Comparison of ENCODE assay signal across 8 cellular contexts in genomic region chr3:182794455-182794773, GRCh38. TPM values are rescaled to one million over a fixed set of nuclear protein-coding genes. Genes with fewer than 3 reads are reported as not detected.
A peak's percentile ranks its signal among the peaks of the same experiment; 100 is the strongest.
DNase-seq lines count a peak whose midpoint lies in the region; ATAC-seq and TF ChIP-seq lines count a peak whose summit lies in the region.

No MANE protein-coding gene starts in this region.

- ATAC-seq in natural killer cell (no peak), HG02610 (IDR thresholded peaks at IDR 0.05; ENCODE audit: unreplicated experiment) (no peak), GM21529 (IDR thresholded peaks at IDR 0.05; ENCODE audit: unreplicated experiment) (no peak)

- H3K36me3 Mint-ChIP-seq in natural killer cell: no peaks in the 10 kb centered on the region

- H3K4me1 ChIP-seq in BLaER1 treated with 17β-estradiol and CSF1 and Interleukin-3, amounts not matched to agents 10 nM and 100 nM: peaks cover 24 to 36% (median 27%) of the 10 kb centered on the region in 10 experiments
- peaks cover 24% of the 10 kb centered on the region for H3K4me1 ChIP-seq in MM.1S (ENCODE audit: low read length)

- H3K4me3 Mint-ChIP-seq in natural killer cell: peak overlapping the region; percentile 94

- peaks cover 0 to 13% (median 0%) of the 10 kb centered on the region in 11 experiments; a peak in 5 of 22 replicates for H3K36me3 ChIP-seq in BLaER1 treated with 17β-estradiol and CSF1 and Interleukin-3, amounts not matched to agents 10 nM and 100 nM
- no peaks in the 10 kb centered on the region for H3K36me3 ChIP-seq in MM.1S (replicated peaks; ENCODE audit: insufficient read depth, low read length)

- no peaks in the 10 kb centered on the region for H3K9me3 ChIP-seq in BLaER1 treated with 17β-estradiol and CSF1 and Interleukin-3, amounts not matched to agents 10 nM and 100 nM (replicated peaks in 1 of 11)
- H3K9me3 ChIP-seq in MM.1S (replicated peaks; ENCODE audit: insufficient read depth, low read length): no peaks in the 10 kb centered on the region

- no peaks in the 10 kb centered on the region for H3K9me3 Mint-ChIP-seq in natural killer cell

- peak overlapping the region; percentile 48 for H2AFZ ChIP-seq in MM.1S (ENCODE audit: low read length)

- DNase-seq in MM.1S (no peak), coronary artery (ENCODE audit: low spot score) (no peak), natural killer cell (no peak), GM13976 (ENCODE audit: low spot score) (no peak), NCI-H2227 treated with DMSO at 0.1 percent for 48 hours (lab: John Stamatoyannopoulos, UW) (no peak)

- H3K79me2 ChIP-seq in MM.1S (ENCODE audit: low read length): peaks cover 56% of the 10 kb centered on the region

- H3K9ac ChIP-seq in BLaER1 treated with 17β-estradiol and CSF1 and Interleukin-3, amounts not matched to agents 10 nM and 100 nM: peak overlapping the region; percentile 90 to 99 (median 94)
- peak overlapping the region; percentile 82 for H3K9ac ChIP-seq in MM.1S (ENCODE audit: low read length)

- H3K4me3 ChIP-seq in BLaER1 treated with 17β-estradiol and CSF1 and Interleukin-3, amounts not matched to agents 10 nM and 100 nM: peak overlapping the region; percentile 90 to 97 (median 96)
- H3K4me3 ChIP-seq in MM.1S (ENCODE audit: low read length) (peak overlapping the region; percentile 81), coronary artery (peak overlapping the region; percentile 94)

- in situ Hi-C loops in GM13976 (cut with MboI; ENCODE audit: low sequenced_read_pairs, unreplicated experiment): no loop called here

- H3K4me1 Mint-ChIP-seq in natural killer cell: peaks cover 44 to 49% of the 10 kb centered on the region in 2 donors

- peak overlapping the region; percentile 74 to 98 (median 92) for H3K4me2 ChIP-seq in BLaER1 treated with 17β-estradiol and CSF1 and Interleukin-3, amounts not matched to agents 10 nM and 100 nM
- H3K4me2 ChIP-seq in MM.1S (ENCODE audit: low read depth, low read length): peak overlapping the region; percentile 85

- H3K9me2 ChIP-seq in MM.1S (replicated peaks; ENCODE audit: insufficient read depth, low read length): no peaks in the 10 kb centered on the region

- intact Hi-C loops in natural killer cell (cut with micrococcal nuclease): loop anchor here (2.0 to 10.0 kb wide), 2 partner anchors 18 to 170 kb away; no protein-coding TSS in a partner anchor

- no peak for TF ChIP-seq CTCF in MM.1S (IDR thresholded peaks at IDR 0.05; ENCODE audit: low read length)
- TF ChIP-seq CTCF in coronary artery (IDR thresholded peaks at IDR 0.05): no peak
- TF ChIP-seq CTCF in natural killer cell (IDR thresholded peaks at IDR 0.05): no peak
- no peak for TF ChIP-seq CTCF in GM13976 (IDR thresholded peaks at IDR 0.05; ENCODE audit: borderline replicate concordance, control extremely low read depth, extremely low read depth, insufficient read depth, missing control alignments)

- H3K27me3 ChIP-seq in BLaER1 treated with 17β-estradiol and CSF1 and Interleukin-3, amounts not matched to agents 10 nM and 100 nM: no peaks in the 10 kb centered on the region
- H3K27me3 ChIP-seq in MM.1S (replicated peaks; ENCODE audit: insufficient read depth, low read length): no peaks in the 10 kb centered on the region

- no peaks in the 10 kb centered on the region for H3K27me3 Mint-ChIP-seq in natural killer cell (ENCODE audit: low read depth in 2 of 2)

- H3K27ac Mint-ChIP-seq in natural killer cell: peak overlapping the region; percentile 97 to 98

- H3K27ac ChIP-seq in BLaER1 treated with 17β-estradiol and CSF1 and Interleukin-3, amounts not matched to agents 10 nM and 100 nM: peak overlapping the region; percentile 88 to 99 (median 94)
- H3K27ac ChIP-seq in MM.1S (ENCODE audit: low read length): peak overlapping the region; percentile 69
- peak overlapping the region; percentile 89 to 93 for H3K27ac ChIP-seq in coronary artery

- H3F3A ChIP-seq in MM.1S (ENCODE audit: insufficient read depth, low read length): peaks cover 27% of the 10 kb centered on the region

- peaks cover 0 to 51% (median 24%) of the 10 kb centered on the region in 11 experiments; a peak in 15 of 22 replicates for H4K20me1 ChIP-seq in BLaER1 treated with 17β-estradiol and CSF1 and Interleukin-3, amounts not matched to agents 10 nM and 100 nM
- H4K20me1 ChIP-seq in MM.1S (ENCODE audit: insufficient read depth, low read length): 0 out of 2 replicates have a peak, but pooled peaks cover 3% of the 10 kb centered on the region

RNA-seq across cellular contexts. Expression of gene ATP11B, which starts 1.1 kb away (rescaled TPM):
- 100 to 1,000 TPM; 157 to 174 (median 172) TPM for total RNA-seq in natural killer cell
